1 cellular context compared by ENCODE assay signal in the genomic region with DNA sequence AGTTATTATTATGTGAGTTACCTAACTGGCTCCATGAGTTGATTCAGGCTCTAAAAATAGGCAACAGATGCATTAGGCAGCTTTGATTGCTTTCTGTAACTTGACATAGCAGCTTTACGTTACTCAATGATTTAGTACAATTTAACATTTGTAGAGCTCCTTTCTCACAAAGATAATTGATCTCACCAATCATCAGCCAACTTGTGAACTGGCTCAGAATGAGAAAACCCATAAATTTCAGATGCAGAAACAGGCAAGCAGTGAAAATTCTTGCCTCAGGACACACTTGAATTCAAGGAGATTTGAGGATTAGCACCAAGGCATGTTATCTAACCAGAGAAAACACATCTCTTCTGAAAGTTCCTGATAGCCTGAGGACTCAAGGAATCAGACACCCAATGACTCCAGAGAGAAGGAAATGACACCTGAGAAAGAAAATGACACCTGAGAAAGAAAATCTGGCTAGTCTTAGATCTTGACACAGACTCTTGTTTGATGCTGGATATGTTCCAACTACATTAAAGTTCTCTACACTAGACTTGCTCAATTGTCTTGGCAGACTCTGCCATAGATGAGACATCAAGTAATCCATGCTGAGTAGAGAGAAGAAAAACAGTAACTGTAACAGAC.
A peak's percentile ranks its signal among the peaks of the same experiment; 100 is the strongest.
TF ChIP-seq lines count a peak whose summit lies in the region.

No MANE protein-coding gene starts in this region.

TF ChIP-seq in HEK293, 187 proteins besides CTCF, POLR2A, EP300 and RAD21 (continued from another document):
- peak; percentile 81 for TF ChIP-seq PRDM4 (tag by site-specific recombination; IDR thresholded peaks at IDR 0.05)
- no peak for TF ChIP-seq ZNF121 (tag by site-specific recombination; IDR thresholded peaks at IDR 0.05)
- TF ChIP-seq ZNF561 (tag by site-specific recombination; IDR thresholded peaks at IDR 0.05; ENCODE audit: borderline replicate concordance): no peak
- TF ChIP-seq, protein P1, sequence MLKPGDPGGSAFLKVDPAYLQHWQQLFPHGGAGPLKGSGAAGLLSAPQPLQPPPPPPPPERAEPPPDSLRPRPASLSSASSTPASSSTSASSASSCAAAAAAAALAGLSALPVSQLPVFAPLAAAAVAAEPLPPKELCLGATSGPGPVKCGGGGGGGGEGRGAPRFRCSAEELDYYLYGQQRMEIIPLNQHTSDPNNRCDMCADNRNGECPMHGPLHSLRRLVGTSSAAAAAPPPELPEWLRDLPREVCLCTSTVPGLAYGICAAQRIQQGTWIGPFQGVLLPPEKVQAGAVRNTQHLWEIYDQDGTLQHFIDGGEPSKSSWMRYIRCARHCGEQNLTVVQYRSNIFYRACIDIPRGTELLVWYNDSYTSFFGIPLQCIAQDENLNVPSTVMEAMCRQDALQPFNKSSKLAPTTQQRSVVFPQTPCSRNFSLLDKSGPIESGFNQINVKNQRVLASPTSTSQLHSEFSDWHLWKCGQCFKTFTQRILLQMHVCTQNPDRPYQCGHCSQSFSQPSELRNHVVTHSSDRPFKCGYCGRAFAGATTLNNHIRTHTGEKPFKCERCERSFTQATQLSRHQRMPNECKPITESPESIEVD (tag by site-specific recombination; IDR thresholded peaks at IDR 0.05): peak; percentile 75
- TF ChIP-seq KLF17 (tag by site-specific recombination; IDR thresholded peaks at IDR 0.05): no peak
- TF ChIP-seq ZNF394 (tag by site-specific recombination; IDR thresholded peaks at IDR 0.05; ENCODE audit: borderline replicate concordance): peak; percentile 43; the same call in 1 of the 2 replicates
- peak; percentile 32; the same call in 1 of the 2 replicates for TF ChIP-seq TRIM28 (IDR thresholded peaks at IDR 0.05; ENCODE audit: borderline replicate concordance, low read length)
- TF ChIP-seq ZXDB (tag by site-specific recombination; IDR thresholded peaks at IDR 0.05): peak; percentile 79
- peak; percentile 80; the same call in 1 of the 2 replicates for TF ChIP-seq BCL11B (tag by site-specific recombination; IDR thresholded peaks at IDR 0.05; ENCODE audit: low read depth)
- peak; percentile 84 for TF ChIP-seq SCRT2 (tag by site-specific recombination; IDR thresholded peaks at IDR 0.05)
- no peak for TF ChIP-seq ZNF223 (tag by site-specific recombination; IDR thresholded peaks at IDR 0.05)
- no peak for TF ChIP-seq ZNF610 (tag by site-specific recombination; IDR thresholded peaks at IDR 0.05; ENCODE audit: borderline replicate concordance)
- TF ChIP-seq KLF16 (tag by site-specific recombination; IDR thresholded peaks at IDR 0.05): no peak
- peak; percentile 96 for TF ChIP-seq ZNF843 (tag by site-specific recombination; IDR thresholded peaks at IDR 0.05)
- peak; percentile 93 for TF ChIP-seq IKZF3 (tag by site-specific recombination; IDR thresholded peaks at IDR 0.05)
- no peak for TF ChIP-seq HOXA7 (CRISPR knock-in tag; IDR thresholded peaks at IDR 0.05; ENCODE audit: borderline replicate concordance)
- TF ChIP-seq OVOL3 (tag by site-specific recombination; IDR thresholded peaks at IDR 0.05): peak; percentile 72; the same call in 1 of the 2 replicates
- no peak for TF ChIP-seq ELK4 (IDR thresholded peaks at IDR 0.05; ENCODE audit: borderline replicate concordance, low read depth, low read length)
- no peak for TF ChIP-seq YY2 (tag by site-specific recombination; IDR thresholded peaks at IDR 0.05)
- no peak for TF ChIP-seq ZNF600 (tag by site-specific recombination; IDR thresholded peaks at IDR 0.05)
- no peak for TF ChIP-seq ZNF341 (tag by site-specific recombination; IDR thresholded peaks at IDR 0.05; ENCODE audit: low read depth)
- TF ChIP-seq, protein P2, sequence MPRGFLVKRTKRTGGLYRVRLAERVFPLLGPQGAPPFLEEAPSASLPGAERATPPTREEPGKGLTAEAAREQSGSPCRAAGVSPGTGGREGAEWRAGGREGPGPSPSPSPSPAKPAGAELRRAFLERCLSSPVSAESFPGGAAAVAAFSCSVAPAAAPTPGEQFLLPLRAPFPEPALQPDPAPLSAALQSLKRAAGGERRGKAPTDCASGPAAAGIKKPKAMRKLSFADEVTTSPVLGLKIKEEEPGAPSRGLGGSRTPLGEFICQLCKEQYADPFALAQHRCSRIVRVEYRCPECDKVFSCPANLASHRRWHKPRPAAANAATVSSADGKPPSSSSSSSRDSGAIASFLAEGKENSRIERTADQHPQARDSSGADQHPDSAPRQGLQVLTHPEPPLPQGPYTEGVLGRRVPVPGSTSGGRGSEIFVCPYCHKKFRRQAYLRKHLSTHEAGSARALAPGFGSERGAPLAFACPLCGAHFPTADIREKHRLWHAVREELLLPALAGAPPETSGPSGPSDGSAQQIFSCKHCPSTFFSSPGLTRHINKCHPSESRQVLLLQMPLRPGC (tag by site-specific recombination; IDR thresholded peaks at IDR 0.05): 0 out of 2 replicates have a peak, but pooled peaks have one; percentile 20
- peak; percentile 18; the same call in 1 of the 2 replicates for TF ChIP-seq BCL11A (tag by site-specific recombination; IDR thresholded peaks at IDR 0.05; ENCODE audit: low read depth)
- no peak for TF ChIP-seq ZNF239 (tag by site-specific recombination; IDR thresholded peaks at IDR 0.05)
- no peak for TF ChIP-seq ZNF555 (tag by site-specific recombination; conservative IDR thresholded peaks at IDR 0.05)
- TF ChIP-seq, protein P3, sequence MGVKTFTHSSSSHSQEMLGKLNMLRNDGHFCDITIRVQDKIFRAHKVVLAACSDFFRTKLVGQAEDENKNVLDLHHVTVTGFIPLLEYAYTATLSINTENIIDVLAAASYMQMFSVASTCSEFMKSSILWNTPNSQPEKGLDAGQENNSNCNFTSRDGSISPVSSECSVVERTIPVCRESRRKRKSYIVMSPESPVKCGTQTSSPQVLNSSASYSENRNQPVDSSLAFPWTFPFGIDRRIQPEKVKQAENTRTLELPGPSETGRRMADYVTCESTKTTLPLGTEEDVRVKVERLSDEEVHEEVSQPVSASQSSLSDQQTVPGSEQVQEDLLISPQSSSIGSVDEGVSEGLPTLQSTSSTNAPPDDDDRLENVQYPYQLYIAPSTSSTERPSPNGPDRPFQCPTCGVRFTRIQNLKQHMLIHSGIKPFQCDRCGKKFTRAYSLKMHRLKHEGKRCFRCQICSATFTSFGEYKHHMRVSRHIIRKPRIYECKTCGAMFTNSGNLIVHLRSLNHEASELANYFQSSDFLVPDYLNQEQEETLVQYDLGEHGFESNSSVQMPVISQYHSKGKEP (tag by site-specific recombination; IDR thresholded peaks at IDR 0.05): peak; percentile 52
- TF ChIP-seq ZNF19 (tag by site-specific recombination; IDR thresholded peaks at IDR 0.05; ENCODE audit: low read depth): no peak
- TF ChIP-seq KLF10 (tag by site-specific recombination; IDR thresholded peaks at IDR 0.05): no peak
- no peak for TF ChIP-seq ZNF791 (tag by site-specific recombination; IDR thresholded peaks at IDR 0.05)
- peak; percentile 62 for TF ChIP-seq ZNF629 (tag by site-specific recombination; IDR thresholded peaks at IDR 0.05)
- TF ChIP-seq RBAK (tag by site-specific recombination; IDR thresholded peaks at IDR 0.05): no peak
- peak; percentile 86 for TF ChIP-seq SCRT1 (tag by site-specific recombination; IDR thresholded peaks at IDR 0.05; ENCODE audit: borderline replicate concordance)
TF ChIP-seq in HEK293: peak in this region for 18.
